9 cellular contexts compared by ENCODE assay signal in the genomic region with DNA sequence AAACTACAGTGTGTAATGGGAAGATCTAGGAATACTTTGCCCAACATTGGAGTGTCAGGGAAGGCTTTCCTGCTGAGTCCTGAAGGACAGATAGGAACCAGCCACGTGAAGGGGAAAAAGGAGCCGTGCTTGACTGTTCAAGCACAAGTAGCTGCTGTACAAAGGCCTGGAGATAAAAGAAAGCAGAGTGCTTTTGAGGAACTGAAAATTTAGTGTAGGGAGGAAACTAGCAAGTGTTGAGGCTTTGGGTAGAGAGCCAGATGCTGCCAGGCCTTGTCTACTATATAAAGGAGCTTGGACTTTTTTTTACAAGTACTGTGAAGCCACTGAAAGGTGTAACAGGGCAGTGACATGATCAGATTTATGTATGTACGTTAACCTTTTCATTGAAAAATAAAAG. TPM values are rescaled to one million over a fixed set of nuclear protein-coding genes. Genes with fewer than 3 reads are reported as not detected.
DNase-seq lines count a peak whose midpoint lies in the region; ATAC-seq and TF ChIP-seq lines count a peak whose summit lies in the region.
"Had no signal": no experiment of that assay in that cellular context is flagged by ENCODE, and none has a peak within 500 bp of the region (broad histone marks: within the 10 kb centered on the region; RNA-seq: fewer than 3 reads in every experiment).

No MANE protein-coding gene starts in this region.

- H3K9me3 ChIP-seq in BLaER1 treated with 17β-estradiol and CSF1 and Interleukin-3, amounts not matched to agents 10 nM and 100 nM (replicated peaks in 1 of 11) = no peaks in the 10 kb centered on the region
- H3K9me3 ChIP-seq in body of pancreas = no peaks in the 10 kb centered on the region
- H3K9me3 ChIP-seq in colonic mucosa = no peaks in the 10 kb centered on the region
- H3K9me3 ChIP-seq: right lobe of liver had no signal

- TF ChIP-seq CTCF in foreskin fibroblast (IDR thresholded peaks at IDR 0.05; ENCODE audit: low read depth, low read length) (no peak), body of pancreas (IDR thresholded peaks at IDR 0.05) (no peak), colonic mucosa (IDR thresholded peaks at IDR 0.05) (no peak)

- peaks cover 0 to 57% (median 0%) of the 10 kb centered on the region in 11 experiments; a peak in 6 of 22 replicates for H3K36me3 ChIP-seq in BLaER1 treated with 17β-estradiol and CSF1 and Interleukin-3, amounts not matched to agents 10 nM and 100 nM
- H3K36me3 ChIP-seq in body of pancreas (replicated peaks in 1 of 2; ENCODE audit: insufficient read depth in 1 of 2, low read depth in 2 of 2) = no peaks in the 10 kb centered on the region
- no peaks in the 10 kb centered on the region for H3K36me3 ChIP-seq in colonic mucosa
- H3K36me3 ChIP-seq: right lobe of liver had no signal

- peaks cover 0 to 17% (median 7%) of the 10 kb centered on the region in 11 experiments; a peak in 10 of 22 replicates for H3K27me3 ChIP-seq in BLaER1 treated with 17β-estradiol and CSF1 and Interleukin-3, amounts not matched to agents 10 nM and 100 nM
- H3K27me3 ChIP-seq in body of pancreas = no peaks in the 10 kb centered on the region
- H3K27me3 ChIP-seq in colonic mucosa = no peaks in the 10 kb centered on the region
- H3K27me3 ChIP-seq: right lobe of liver had no signal

- peaks cover 0 to 98% (median 0%) of the 10 kb centered on the region in 11 experiments; a peak in 5 of 22 replicates for H4K20me1 ChIP-seq in BLaER1 treated with 17β-estradiol and CSF1 and Interleukin-3, amounts not matched to agents 10 nM and 100 nM

- no peak overlapping the region for H3K4me3 ChIP-seq in BLaER1 treated with 17β-estradiol and CSF1 and Interleukin-3, amounts not matched to agents 10 nM and 100 nM
- H3K4me3 ChIP-seq in foreskin fibroblast (ENCODE audit: low read depth in 1 of 2, low read length in 2 of 2) = no peak overlapping the region
- H3K4me3 ChIP-seq in body of pancreas = no peak overlapping the region
- no peak overlapping the region for H3K4me3 ChIP-seq in colonic mucosa
- H3K4me3 ChIP-seq: right lobe of liver had no signal

- H3K9ac ChIP-seq in BLaER1 treated with 17β-estradiol and CSF1 and Interleukin-3, amounts not matched to agents 10 nM and 100 nM = peak overlapping the region in 7 of 11 experiments; percentile 17 to 55 (median 24); a peak in 9 of 22 replicates
- no peak overlapping the region for H3K9ac ChIP-seq in colonic mucosa (ENCODE audit: low read depth in 2 of 2, low read length in 2 of 2)

- 60 to 78% methylated on average over 3 of the region's 3 CpGs for WGBS in body of pancreas, 2 donors

- intact Hi-C loops in body of pancreas (cut with DNase I) (no loop called here), colonic mucosa (cut with DNase I) (no loop called here)

- H3K4me1 ChIP-seq in BLaER1 treated with 17β-estradiol and CSF1 and Interleukin-3, amounts not matched to agents 10 nM and 100 nM = peaks cover 31 to 77% (median 43%) of the 10 kb centered on the region in 10 experiments
- H3K4me1 ChIP-seq in body of pancreas = no peaks in the 10 kb centered on the region
- no peaks in the 10 kb centered on the region for H3K4me1 ChIP-seq in colonic mucosa
- H3K4me1 ChIP-seq: right lobe of liver had no signal

- ATAC-seq in GM19397 (IDR thresholded peaks at IDR 0.05; ENCODE audit: unreplicated experiment) = peak; percentile 66
- peak; percentile 59 for ATAC-seq in HG03064 (IDR thresholded peaks at IDR 0.05; ENCODE audit: low read depth, unreplicated experiment)
- ATAC-seq in body of pancreas = no peak

- DNase-seq in SKM-1 treated with dmso at 0.1 percent for 144 hours (lab: John Stamatoyannopoulos, UW; ENCODE audit: unreplicated experiment) (peak; percentile 39), foreskin fibroblast (no peak), SHP77 treated with DMSO at 0.1 percent for 48 hours (lab: John Stamatoyannopoulos, UW) (no peak), body of pancreas (no peak), colonic mucosa (no peak)
- DNase-seq: right lobe of liver had no signal

- TF ChIP-seq POLR2A in body of pancreas (IDR thresholded peaks at IDR 0.05) = no peak

- peak overlapping the region in 10 of 11 experiments; percentile 9 to 69 (median 57); a peak in 16 of 22 replicates for H3K27ac ChIP-seq in BLaER1 treated with 17β-estradiol and CSF1 and Interleukin-3, amounts not matched to agents 10 nM and 100 nM
- no peak overlapping the region for H3K27ac ChIP-seq in body of pancreas
- no peak overlapping the region for H3K27ac ChIP-seq in colonic mucosa
- H3K27ac ChIP-seq: right lobe of liver had no signal

- H3K4me2 ChIP-seq in BLaER1 treated with 17β-estradiol and CSF1 and Interleukin-3, amounts not matched to agents 10 nM and 100 nM = peak overlapping the region; percentile 55 to 92 (median 68)

RNA-seq across cellular contexts. Expression of a gene that starts 39.0 kb away (rescaled TPM):
- total RNA-seq in body of pancreas (10 to 100 TPM in 1 of 2 donors, 1 to 10 TPM in 1; 8.6 to 14.0 TPM), colonic mucosa (1 to 10 TPM; 5.0 to 9.3 TPM)

RNA-seq across cellular contexts. Expression of a gene that starts 51.4 kb away (rescaled TPM):
- total RNA-seq in body of pancreas (1 to 10 TPM; 1.3 to 2.3 TPM), colonic mucosa (1 to 10 TPM; 1.5 to 6.2 TPM)

Comparison
In these comparisons a context has a peak if more than half of its experiments do, and no peak if none do; other contexts are left out.
1. H3K27ac ChIP-seq: peak in BLaER1 treated with 17β-estradiol and CSF1 and Interleukin-3, amounts not matched to agents 10 nM and 100 nM (10 of 11); none in body of pancreas (0 of 4) and colonic mucosa (single experiment).
2. H3K9ac ChIP-seq: peak in BLaER1 treated with 17β-estradiol and CSF1 and Interleukin-3, amounts not matched to agents 10 nM and 100 nM (7 of 11); none in colonic mucosa (0 of 2).